8 cellular contexts compared by ENCODE assay signal in the genomic region with DNA sequence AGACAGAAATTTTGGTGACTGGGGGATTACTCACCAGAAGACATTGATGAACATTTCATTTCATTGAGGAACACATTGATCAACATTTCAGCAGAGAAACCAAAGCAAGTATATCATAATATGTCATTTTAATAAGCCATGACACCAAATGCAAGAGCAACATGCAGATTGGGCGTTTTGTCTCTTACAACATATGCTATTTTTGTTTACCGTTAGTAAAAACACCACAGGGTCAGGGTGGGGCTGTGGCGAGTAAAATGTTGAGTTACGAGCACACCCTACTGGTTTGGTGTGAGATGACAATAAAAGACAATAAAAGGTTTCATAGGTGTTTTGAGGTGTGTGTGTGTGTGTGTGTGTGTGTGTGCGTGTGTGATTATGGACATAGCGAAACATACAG.
A peak's percentile ranks its signal among the peaks of the same experiment; 100 is the strongest.
DNase-seq lines count a peak whose midpoint lies in the region; ATAC-seq and TF ChIP-seq lines count a peak whose summit lies in the region.

No MANE protein-coding gene starts in this region.

- peak; percentile 6 for DNase-seq in NT2/D1 (ENCODE audit: low read depth, low spot score)
- peak; percentile 24 to 27 for DNase-seq in foreskin fibroblast
- no peak for DNase-seq in NCI-H1417 treated with DMSO at 0.1 percent for 48 hours (lab: John Stamatoyannopoulos, UW)
- no peak for DNase-seq in superior temporal gyrus (ENCODE audit: extremely low spot score)
- no peak for DNase-seq in CD4-positive, alpha-beta T cell

- POLR2A ChIA-PET in CD4-positive, alpha-beta T cell (lab: Charles Lee): no interaction called here

- H3K4me1 ChIP-seq in ACC112 (ENCODE audit: control insufficient read depth, insufficient read depth, low read length, unreplicated experiment) (peaks cover 35% of the 10 kb centered on the region), NT2/D1 (ENCODE audit: insufficient read depth, insufficient read length) (no peaks in the 10 kb centered on the region)

- no peak overlapping the region for H3K27ac Mint-ChIP-seq in CD4-positive, alpha-beta T cell

- H3K27me3 ChIP-seq in ACC112 (ENCODE audit: insufficient read depth, low read length) (no peaks in the 10 kb centered on the region), NT2/D1 (ENCODE audit: insufficient read depth, insufficient read length) (no peaks in the 10 kb centered on the region)
- no peaks in the 10 kb centered on the region for H3K27me3 ChIP-seq in CD4-positive, alpha-beta T cell (ENCODE audit: control insufficient read depth, insufficient read depth, low read length)

- no peaks in the 10 kb centered on the region for H3K27me3 Mint-ChIP-seq in CD4-positive, alpha-beta T cell

- no peak overlapping the region for H3K9ac ChIP-seq in NT2/D1 (ENCODE audit: insufficient read length, low read depth)

- CTCF ChIA-PET in CD4-positive, alpha-beta T cell (lab: Charles Lee): no interaction called here

- peaks cover 5% of the 10 kb centered on the region for H3K9me3 Mint-ChIP-seq in CD4-positive, alpha-beta T cell

- peak overlapping the region; percentile 49 for H3K27ac ChIP-seq in ACC112 (ENCODE audit: low read depth, low read length)
- no peak overlapping the region for H3K27ac ChIP-seq in CD4-positive, alpha-beta T cell (ENCODE audit: low read depth, low read length)

- TF ChIP-seq CTCF in foreskin fibroblast (IDR thresholded peaks at IDR 0.05; ENCODE audit: low read depth, low read length): peak; percentile 21
- TF ChIP-seq CTCF in CD4-positive, alpha-beta T cell (IDR thresholded peaks at IDR 0.05): no peak

- H3K4me3 ChIP-seq in ACC112 (ENCODE audit: low read depth, low read length) (peak overlapping the region; percentile 43; the same call in 1 of the 2 replicates), NT2/D1 (ENCODE audit: insufficient read length, low read depth) (no peak overlapping the region), foreskin fibroblast (ENCODE audit: low read depth in 1 of 2, low read length in 2 of 2) (no peak overlapping the region)

- no peaks in the 10 kb centered on the region for H3K9me3 ChIP-seq in NT2/D1 (ENCODE audit: insufficient read depth, low read length)
- no peaks in the 10 kb centered on the region for H3K9me3 ChIP-seq in CD4-positive, alpha-beta T cell (ENCODE audit: control insufficient read depth, low read length)

- no peaks in the 10 kb centered on the region for H3K4me1 Mint-ChIP-seq in CD4-positive, alpha-beta T cell (ENCODE audit: low read depth)

- no peak overlapping the region for H3K4me3 Mint-ChIP-seq in CD4-positive, alpha-beta T cell

- ATAC-seq in GM19043 (IDR thresholded peaks at IDR 0.05; ENCODE audit: low read depth, unreplicated experiment) (peak; percentile 73), GM18519 (IDR thresholded peaks at IDR 0.05; ENCODE audit: low FRiP score, unreplicated experiment) (no peak)
- ATAC-seq in CD4-positive, alpha-beta T cell (ENCODE audit: poor library complexity): no peak

- no peaks in the 10 kb centered on the region for H3K36me3 Mint-ChIP-seq in CD4-positive, alpha-beta T cell (ENCODE audit: low read depth)

- no peaks in the 10 kb centered on the region for H3K36me3 ChIP-seq in ACC112 (ENCODE audit: insufficient read depth, low read length)
- no peaks in the 10 kb centered on the region for H3K36me3 ChIP-seq in NT2/D1 (ENCODE audit: insufficient read depth, insufficient read length, low read length)

- H3K79me2 ChIP-seq in ACC112 (ENCODE audit: control insufficient read depth, insufficient read depth, low read length, unreplicated experiment): no peaks in the 10 kb centered on the region

- intact Hi-C loops in CD4-positive, alpha-beta T cell (cut with DNase I, micrococcal nuclease): no loop called here

- peak overlapping the region; percentile 55 for H2AFZ ChIP-seq in ACC112 (ENCODE audit: low read length, unreplicated experiment)

Comparison
In these comparisons a context has a peak if more than half of its experiments do, and no peak if none do; other contexts are left out.
1. DNase-seq: peak in NT2/D1 (single experiment) and foreskin fibroblast (2 of 2); none in NCI-H1417 treated with DMSO at 0.1 percent for 48 hours (single experiment), superior temporal gyrus (single experiment) and CD4-positive, alpha-beta T cell (0 of 10).